ENCODE assay signal across 10 cellular contexts in the genomic region with DNA sequence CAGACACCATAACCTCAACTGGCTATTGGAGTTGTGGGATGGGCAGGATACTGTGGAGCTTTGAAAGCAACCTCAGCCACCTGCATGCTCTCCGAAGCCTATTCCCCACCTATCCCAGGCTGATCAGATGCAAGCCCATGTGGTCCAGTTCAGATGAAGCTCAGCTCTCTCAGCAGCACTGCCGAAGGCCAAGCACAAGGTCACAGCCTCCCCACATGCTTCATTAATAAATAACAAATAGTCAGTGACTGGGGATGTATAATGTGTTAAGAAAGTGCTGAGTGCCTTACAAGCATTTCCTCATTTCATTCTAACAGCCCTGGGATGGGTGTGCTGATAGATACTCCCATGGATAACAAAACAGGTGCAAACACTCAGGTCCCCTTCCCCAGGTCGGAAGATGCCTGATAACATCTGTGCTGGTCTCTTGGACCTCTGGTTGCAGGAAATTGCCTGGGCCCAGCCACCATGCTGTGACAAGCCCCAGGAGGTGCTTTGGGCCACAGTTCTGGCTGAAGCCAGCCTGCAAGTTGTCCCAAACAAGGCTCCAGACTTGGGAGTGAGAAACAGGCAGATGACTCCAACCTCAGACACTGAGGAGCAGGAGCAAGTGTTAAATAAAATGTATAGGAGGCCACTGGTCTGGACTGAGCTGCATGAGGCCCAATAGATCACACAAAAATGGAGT. TPM values are rescaled to one million over a fixed set of nuclear protein-coding genes. Genes with fewer than 3 reads are reported as not detected.
DNase-seq lines count a peak whose midpoint lies in the region; ATAC-seq and TF ChIP-seq lines count a peak whose summit lies in the region.
"Had no signal": no experiment of that assay in that cellular context is flagged by ENCODE, and none has a peak within 500 bp of the region (broad histone marks: within the 10 kb centered on the region; RNA-seq: fewer than 3 reads in every experiment).

No MANE protein-coding gene starts in this region.

- H3K9me3 ChIP-seq in mucosa of rectum (ENCODE audit: control insufficient read depth in 2 of 2, low read length in 2 of 2), result no peaks in the 10 kb centered on the region
- no peaks in the 10 kb centered on the region for H3K9me3 ChIP-seq in thymus (ENCODE audit: control insufficient read depth)
- no peaks in the 10 kb centered on the region for H3K9me3 ChIP-seq in H9 (ENCODE audit: control insufficient read depth, low read depth, low read length)

- H3K4me1 ChIP-seq in mucosa of rectum (ENCODE audit: control insufficient read depth in 2 of 2, insufficient read depth in 2 of 2, low read length in 2 of 2) (peaks cover 34 to 51% of the 10 kb centered on the region in 2 donors), thymus (ENCODE audit: control insufficient read depth, insufficient read depth, low read length) (peaks cover 20% of the 10 kb centered on the region), H9 (ENCODE audit: insufficient read depth, low read length) (no peaks in the 10 kb centered on the region)

- H2BK15ac ChIP-seq in H9 (ENCODE audit: low read depth, low read length), result no peak overlapping the region

- H3T11ph ChIP-seq in H9 (ENCODE audit: low read length), result no peak overlapping the region

- TF ChIP-seq CTCF in H9 (conservative IDR thresholded peaks at IDR 0.05), result no peak

- no peak overlapping the region for H4K8ac ChIP-seq in H9 (replicated peaks; ENCODE audit: insufficient read length, low read depth, low read length)

- H3K27me3 Mint-ChIP-seq in H9 (ENCODE audit: low read depth), result peaks cover 79% of the 10 kb centered on the region

- no peaks in the 10 kb centered on the region for H3K36me3 Mint-ChIP-seq in H9 (ENCODE audit: insufficient read depth in 1 of 3, low read depth in 3 of 3)

- peak overlapping the region in 1 of 2 donors; percentile 11 for H3K9ac ChIP-seq in mucosa of rectum (ENCODE audit: low read depth in 1 of 2, low read length in 2 of 2)
- no peak overlapping the region for H3K9ac ChIP-seq in H9 (ENCODE audit: extremely low read depth, insufficient read length, low read length)

- no peak overlapping the region for H3K4me2 ChIP-seq in H9 (ENCODE audit: insufficient read depth, insufficient read length, low read length)

- 62% methylated on average over 3 of the region's 3 CpGs for WGBS in thymus
- WGBS in H9 (ENCODE audit: extremely low coverage, insufficient read length, low lambda C conversion rate), result no CpG with 5 or more reads among the region's 3 CpGs

- H2BK20ac ChIP-seq in H9 (ENCODE audit: low read depth, low read length, poor library complexity, severe bottlenecking), result no peak overlapping the region

- no peaks in the 10 kb centered on the region for H4K20me1 ChIP-seq in H9 (ENCODE audit: control insufficient read depth, insufficient read depth, insufficient read length)

- no peak overlapping the region for H3K56ac ChIP-seq in H9 (ENCODE audit: insufficient read length, low read depth, low read length)

- H2AK5ac ChIP-seq in H9 (ENCODE audit: insufficient read length, low read length), result no peak overlapping the region

- H3K14ac ChIP-seq in H9 (ENCODE audit: insufficient read depth, low read length), result no peak overlapping the region

- no peak overlapping the region for H3K27ac Mint-ChIP-seq in H9

- H3K4ac ChIP-seq in H9 (ENCODE audit: low read depth, low read length), result no peak overlapping the region

- no peaks in the 10 kb centered on the region for H3K27me3 ChIP-seq in mucosa of rectum (ENCODE audit: control insufficient read depth in 2 of 2, insufficient read depth in 2 of 2, low read length in 2 of 2)
- no peaks in the 10 kb centered on the region for H3K27me3 ChIP-seq in thymus (ENCODE audit: control insufficient read depth, insufficient read depth)
- H3K27me3 ChIP-seq in H9 (ENCODE audit: insufficient read depth, low read length), result peaks cover 35% of the 10 kb centered on the region; the same call in 1 of the 2 replicates

- H3K36me3 ChIP-seq in mucosa of rectum (ENCODE audit: control insufficient read depth in 2 of 2, insufficient read depth in 2 of 2, low read length in 2 of 2) (peaks cover 5 to 11% of the 10 kb centered on the region in 2 donors), thymus (ENCODE audit: control insufficient read depth, insufficient read depth) (peaks cover 6% of the 10 kb centered on the region)

- H4K5ac ChIP-seq in H9 (ENCODE audit: insufficient read length, low read depth, low read length), result no peak overlapping the region

- ATAC-seq in HG02981 (IDR thresholded peaks at IDR 0.05; ENCODE audit: unreplicated experiment) (peak; percentile 22), HG03039 (IDR thresholded peaks at IDR 0.05; ENCODE audit: unreplicated experiment) (no peak), GM19467 (IDR thresholded peaks at IDR 0.05; ENCODE audit: unreplicated experiment) (no peak)

- H3K79me2 ChIP-seq in H9 (ENCODE audit: insufficient read depth, low read length), result no peaks in the 10 kb centered on the region

- H2BK5ac ChIP-seq in H9 (ENCODE audit: insufficient read length, low read length), result no peak overlapping the region

- H3K4me3 ChIP-seq in mucosa of rectum (ENCODE audit: low read length in 2 of 2), result peak overlapping the region in 1 of 2 donors; percentile 11
- H3K4me3 ChIP-seq in thymus (ENCODE audit: low read length), result no peak overlapping the region

- no peaks in the 10 kb centered on the region for H3K79me1 ChIP-seq in H9 (ENCODE audit: insufficient read depth, low read depth, low read length, poor library complexity, severe bottlenecking)

- peak overlapping the region; percentile 63 for H3K27ac ChIP-seq in cingulate gyrus (ENCODE audit: low read depth, low read length)
- H3K27ac ChIP-seq in mucosa of rectum (ENCODE audit: low read depth in 2 of 2, low read length in 2 of 2), result peak overlapping the region; percentile 18 to 69
- H3K27ac ChIP-seq in thymus (ENCODE audit: low read depth), result peak overlapping the region; percentile 48
- no peak overlapping the region for H3K27ac ChIP-seq in H9 (ENCODE audit: insufficient read length, low read depth, low read length)

- no peak overlapping the region for H2AFZ ChIP-seq in H9 (ENCODE audit: low read length)

- no peak overlapping the region for H2BK12ac ChIP-seq in H9 (ENCODE audit: insufficient read length, low read depth, low read length)

- H3K9me3 Mint-ChIP-seq in H9, result no peaks in the 10 kb centered on the region

- peaks cover 18% of the 10 kb centered on the region for H3K23me2 ChIP-seq in H9 (ENCODE audit: insufficient read length, low read depth, low read length, poor library complexity, severe bottlenecking)

- no peak overlapping the region for H4K91ac ChIP-seq in H9 (ENCODE audit: insufficient read length, low read depth, low read length)

- H3K4me1 Mint-ChIP-seq in H9, result peaks cover 12 to 15% of the 10 kb centered on the region in 2 experiments; a peak in 3 of 4 replicates

- no peak overlapping the region for H2BK120ac ChIP-seq in H9 (ENCODE audit: low read depth, low read length, poor library complexity, severe bottlenecking)

- no peak for DNase-seq in H9
- DNase-seq: stimulated activated CD4-positive, alpha-beta T cell treated with anti-CD3 and anti-CD28 coated beads, Interleukin-4, amount 100 ng/mL, for 24 hours had no signal

- no peak overlapping the region for H3K18ac ChIP-seq in H9 (ENCODE audit: insufficient read length, low read depth, low read length)

- no peak overlapping the region for H3K4me3 Mint-ChIP-seq in H9

- H3K23ac ChIP-seq in H9 (ENCODE audit: insufficient read length, low read depth, low read length), result no peak overlapping the region

RNA-seq across cellular contexts. Expression of a gene that starts 3.7 kb away (rescaled TPM):
- polyA plus RNA-seq in thymus, result 27.8 TPM
- total RNA-seq in H9 (2021), result 0.61 TPM in 2 replicates

RNA-seq across cellular contexts. Expression of a gene that starts 27.7 kb away (rescaled TPM):
- polyA plus RNA-seq in thymus, result 0.21 TPM
- not detected in 2 replicates for total RNA-seq in H9 (2021)
- total RNA-seq: frontal cortex, mononuclear cell had no signal
